Comparison of ENCODE assay signal across 2 cellular contexts in the genomic region with DNA sequence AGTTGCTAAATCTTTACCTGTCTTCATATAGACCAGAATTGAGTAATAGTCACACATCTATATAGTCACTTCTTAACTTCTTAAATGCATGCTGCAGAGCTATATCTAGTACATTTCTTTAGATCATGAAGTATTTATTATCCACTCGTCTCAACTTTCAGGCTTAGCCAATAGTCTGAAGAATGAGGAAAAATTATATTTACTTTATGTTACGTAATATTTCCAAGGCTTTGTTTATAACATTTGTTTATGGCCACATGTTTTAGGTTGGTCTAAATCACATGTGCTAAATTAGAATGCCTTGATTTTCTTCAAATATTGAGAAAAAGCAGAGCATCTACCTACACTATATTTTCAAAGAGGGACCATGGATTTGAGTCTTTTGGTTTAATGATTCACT.
TF ChIP-seq lines count a peak whose summit lies in the region.

No MANE protein-coding gene starts in this region.

TF ChIP-seq in IMR-90, 13 proteins besides CTCF, POLR2A, EP300 and RAD21:
- TF ChIP-seq CEBPB (IDR thresholded peaks at IDR 0.05; ENCODE audit: low read depth, low read length) (peak; percentile 64), MAFK (IDR thresholded peaks at IDR 0.05; ENCODE audit: low read depth, low read length) (no peak)

TF ChIP-seq in K562, 482 proteins besides CTCF, POLR2A, EP300 and RAD21:
- TF ChIP-seq CEBPG (CRISPR knock-in tag; IDR thresholded peaks at IDR 0.05) (no peak), CEBPG (tag; conservative IDR thresholded peaks at IDR 0.05 in 1 of 2, IDR thresholded peaks at IDR 0.05 in 1 of 2) (0 out of 4 replicates have a peak, but pooled peaks of 1 of the 2 experiments have one; percentile 37), RB1 (IDR thresholded peaks at IDR 0.05; ENCODE audit: low read depth) (no peak), KDM4B (IDR thresholded peaks at IDR 0.05; ENCODE audit: borderline replicate concordance in 2 of 2, low read depth in 1 of 2) (no peak), CEBPB (tag; IDR thresholded peaks at IDR 0.05) (peak; percentile 8; the same call in 1 of the 2 replicates)
- TF ChIP-seq, protein P1, sequence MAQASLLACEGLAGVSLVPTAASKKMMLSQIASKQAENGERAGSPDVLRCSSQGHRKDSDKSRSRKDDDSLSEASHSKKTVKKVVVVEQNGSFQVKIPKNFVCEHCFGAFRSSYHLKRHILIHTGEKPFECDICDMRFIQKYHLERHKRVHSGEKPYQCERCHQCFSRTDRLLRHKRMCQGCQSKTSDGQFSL (CRISPR knock-in tag; IDR thresholded peaks at IDR 0.05) = no peak
- TF ChIP-seq, protein P1 (tag; IDR thresholded peaks at IDR 0.05) = no peak
